ENCODE assay signal across 14 cellular contexts in the genomic region with DNA sequence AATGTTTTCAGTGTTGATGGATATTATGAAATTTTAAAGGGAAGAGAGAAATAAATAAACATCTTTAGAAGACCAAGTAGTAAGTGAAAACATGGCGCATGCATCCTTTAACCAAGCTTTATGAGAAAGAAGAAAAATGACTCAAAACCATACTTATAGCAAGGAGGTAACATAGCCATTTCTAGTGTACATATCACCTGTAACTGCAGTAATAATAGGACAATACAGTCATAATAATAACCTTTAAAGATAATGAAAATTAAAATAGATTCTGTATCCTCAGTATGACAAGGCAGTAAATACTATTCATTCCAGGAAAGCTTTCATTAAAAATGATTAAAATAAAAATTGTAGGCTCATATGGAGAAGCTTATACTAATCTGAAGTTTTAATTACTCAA.
A peak's percentile ranks its signal among the peaks of the same experiment; 100 is the strongest.
DNase-seq lines count a peak whose midpoint lies in the region; ATAC-seq and TF ChIP-seq lines count a peak whose summit lies in the region.
"Had no signal": no experiment of that assay in that cellular context is flagged by ENCODE, and none has a peak within 500 bp of the region (broad histone marks: within the 10 kb centered on the region; RNA-seq: fewer than 3 reads in every experiment).

No MANE protein-coding gene starts in this region.

- H3K9me3 Mint-ChIP-seq in osteocyte (ENCODE audit: unreplicated experiment) = peaks cover 5% of the 10 kb centered on the region

- TF ChIP-seq CTCF in osteocyte (IDR thresholded peaks at IDR 0.05) = no peak

- DNase-seq in osteocyte (ENCODE audit: extremely low spot score, unreplicated experiment) (no peak), RPMI8226 (no peak), NCI-H510A treated with DMSO at 0.1 percent for 48 hours (lab: John Stamatoyannopoulos, UW) (no peak), islet precursor cell (no peak)
- DNase-seq: ACHN; Calu3; CD4-positive, CD25-positive, alpha-beta regulatory T cell; DMS 273 treated with DMSO at 0.1 percent for 48 hours; HCEC 1CT had no signal

- no peaks in the 10 kb centered on the region for H3K27me3 Mint-ChIP-seq in osteocyte (ENCODE audit: unreplicated experiment)
- H3K27me3 Mint-ChIP-seq: CD4-positive, CD25-positive, alpha-beta regulatory T cell had no signal

- H3K27ac Mint-ChIP-seq in osteocyte (ENCODE audit: unreplicated experiment) = no peak overlapping the region

- ATAC-seq in GM18867 (IDR thresholded peaks at IDR 0.05; ENCODE audit: unreplicated experiment) (peak; percentile 22), GM19351 (IDR thresholded peaks at IDR 0.05; ENCODE audit: unreplicated experiment) (peak; percentile 39), HG02884 (IDR thresholded peaks at IDR 0.05; ENCODE audit: unreplicated experiment) (peak; percentile 40), HG03565 (IDR thresholded peaks at IDR 0.05; ENCODE audit: unreplicated experiment) (peak; percentile 42)
- ATAC-seq: HepG2 had no signal

- no peaks in the 10 kb centered on the region for H3K4me1 Mint-ChIP-seq in osteocyte (ENCODE audit: unreplicated experiment)
- H3K4me1 Mint-ChIP-seq: CD4-positive, CD25-positive, alpha-beta regulatory T cell had no signal

- no peak overlapping the region for H3K4me3 Mint-ChIP-seq in osteocyte (ENCODE audit: unreplicated experiment)
- H3K4me3 Mint-ChIP-seq: CD4-positive, CD25-positive, alpha-beta regulatory T cell had no signal

- H3K36me3 Mint-ChIP-seq in osteocyte (ENCODE audit: unreplicated experiment) = peaks cover 2% of the 10 kb centered on the region
- H3K36me3 Mint-ChIP-seq: CD4-positive, CD25-positive, alpha-beta regulatory T cell had no signal
